ENCODE assay signal across 11 cellular contexts in genomic region chr15:91319715-91320059, GRCh38.
"Had no signal": no experiment of that assay in that cellular context is flagged by ENCODE, and none has a peak within 500 bp of the region (broad histone marks: within the 10 kb centered on the region; RNA-seq: fewer than 3 reads in every experiment).

No MANE protein-coding gene starts in this region.

- H3K4me3 ChIP-seq: breast epithelium, sigmoid colon, transverse colon had no signal

- DNase-seq: activated B cell treated with CpG ODN at 0.5 μM for 24 hours; activated CD4-positive, alpha-beta T cell treated with anti-CD3 and anti-CD28 coated beads, Interleukin-2, amount 50 U/mL, for 1 hour; activated T-cell treated with anti-CD3 and anti-CD28 coated beads, Interleukin-2, amount 50 U/mL, for 4 hours; aorta; foreskin keratinocyte; head of caudate nucleus; sigmoid colon; stimulated activated CD4-positive, alpha-beta T cell treated with anti-CD3 and anti-CD28 coated beads, Interleukin-12 subunit alpha, Interleukin-12 subunit beta, amount 100 ng/mL, for 4 hours; transverse colon had no signal

- H3K27me3 ChIP-seq: breast epithelium, foreskin keratinocyte, sigmoid colon, transverse colon had no signal

- H3K4me1 Mint-ChIP-seq: activated B cell treated with CpG ODN at 0.5 μM for 24 hours, memory B cell had no signal

- H3K4me1 ChIP-seq: breast epithelium, foreskin keratinocyte, sigmoid colon, transverse colon had no signal

- H3K4me3 Mint-ChIP-seq: activated B cell treated with CpG ODN at 0.5 μM for 24 hours, memory B cell had no signal

- H3K36me3 ChIP-seq: breast epithelium, sigmoid colon, transverse colon had no signal

- H3K9me3 ChIP-seq: sigmoid colon, transverse colon had no signal

- H3K27ac ChIP-seq: breast epithelium, foreskin keratinocyte, sigmoid colon, transverse colon had no signal

- H3K36me3 Mint-ChIP-seq: memory B cell had no signal

- ATAC-seq: foreskin keratinocyte had no signal

- H3K27ac Mint-ChIP-seq: activated B cell treated with CpG ODN at 0.5 μM for 24 hours, memory B cell had no signal

- H3K9me3 Mint-ChIP-seq: activated B cell treated with CpG ODN at 0.5 μM for 24 hours, memory B cell had no signal
